8 cellular contexts compared by ENCODE assay signal in the genomic region with DNA sequence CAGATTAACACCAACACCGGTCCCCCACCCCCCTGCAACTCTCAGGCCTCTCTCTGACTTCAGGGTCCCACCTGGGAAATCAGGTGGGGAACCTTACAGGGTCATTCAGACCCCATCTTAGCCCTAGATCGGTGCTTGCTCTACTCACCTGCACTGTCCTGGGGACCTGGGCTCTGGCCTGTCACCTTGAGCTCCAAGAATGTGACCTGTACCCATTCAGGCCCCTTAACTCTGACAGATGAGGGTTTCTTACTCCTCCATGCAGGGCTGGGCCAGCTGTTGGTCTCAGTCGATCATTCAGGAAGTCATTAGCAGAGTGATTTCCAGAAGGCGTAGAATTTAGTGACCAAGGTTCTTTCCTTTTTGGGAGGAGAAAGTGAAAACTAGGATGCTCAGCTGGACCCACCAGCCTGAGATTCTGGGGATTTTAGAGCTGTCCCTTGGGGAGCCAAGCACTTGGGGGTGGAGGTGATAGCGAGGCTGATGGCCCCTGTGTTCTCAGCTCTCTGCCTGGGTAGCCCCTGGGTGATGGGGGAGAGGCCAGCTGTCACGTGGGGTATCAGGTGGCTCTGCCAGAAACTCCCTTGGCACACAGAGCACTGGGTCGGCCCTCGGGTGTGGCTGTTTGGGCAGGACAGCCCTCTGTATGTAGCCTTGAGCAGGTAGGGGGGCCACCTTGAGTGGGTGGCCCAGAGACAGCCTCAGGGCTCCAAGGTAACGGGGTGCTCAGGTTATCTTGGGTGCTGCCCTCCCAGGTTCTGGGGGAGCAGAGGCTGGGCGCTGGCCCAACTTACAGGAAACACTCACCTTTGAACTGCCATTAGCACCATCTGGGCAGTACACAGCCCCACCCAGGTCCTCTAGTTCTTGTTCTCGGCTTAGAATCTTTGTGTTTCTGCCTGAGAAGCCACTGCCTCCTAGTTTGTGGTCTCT. TPM values are rescaled to one million over a fixed set of nuclear protein-coding genes. Genes with fewer than 3 reads are reported as not detected.
DNase-seq lines count a peak whose midpoint lies in the region; ATAC-seq and TF ChIP-seq lines count a peak whose summit lies in the region.

No MANE protein-coding gene starts in this region.

- H2AK5ac ChIP-seq in neuronal stem cell (ENCODE audit: low read depth, low read length), result no peak overlapping the region

- no peak overlapping the region for H3K18ac ChIP-seq in neuronal stem cell (ENCODE audit: low read length)

- H3K36me3 ChIP-seq in esophagus squamous epithelium (peaks cover 0 to 22% (median 3%) of the 10 kb centered on the region in 3 donors), neuronal stem cell (replicated peaks in 1 of 2; ENCODE audit: control insufficient read depth in 2 of 2, insufficient read depth in 2 of 2, low read length in 2 of 2) (peaks cover 28 to 33% of the 10 kb centered on the region in 2 donors)

- H3K4ac ChIP-seq in neuronal stem cell (ENCODE audit: low read length), result no peak overlapping the region

- peak overlapping the region; percentile 59 for H3K4me3 Mint-ChIP-seq in progenitor cell of endocrine pancreas (ENCODE audit: low read depth)

- no peak overlapping the region for H2BK15ac ChIP-seq in neuronal stem cell (ENCODE audit: low read length)

- peak overlapping the region; percentile 20 for H3K27ac Mint-ChIP-seq in progenitor cell of endocrine pancreas

- H2BK120ac ChIP-seq in neuronal stem cell (ENCODE audit: low read depth, low read length), result no peak overlapping the region

- H3K27me3 ChIP-seq in esophagus squamous epithelium, result no peaks in the 10 kb centered on the region
- no peaks in the 10 kb centered on the region for H3K27me3 ChIP-seq in neuronal stem cell (ENCODE audit: control insufficient read depth in 3 of 3, insufficient read depth in 3 of 3, low read depth in 1 of 3, low read length in 3 of 3)

- no peaks in the 10 kb centered on the region for H3K9me3 Mint-ChIP-seq in progenitor cell of endocrine pancreas (ENCODE audit: low read depth)

- TF ChIP-seq CTCF in esophagus squamous epithelium (IDR thresholded peaks at IDR 0.05) (no peak), progenitor cell of endocrine pancreas (IDR thresholded peaks at IDR 0.05; ENCODE audit: unreplicated experiment) (no peak)

- no peak overlapping the region for H2BK12ac ChIP-seq in neuronal stem cell (ENCODE audit: low read length)

- intact Hi-C loops in esophagus squamous epithelium (cut with DNase I), result no loop called here

- no peaks in the 10 kb centered on the region for H3K9me3 ChIP-seq in esophagus squamous epithelium
- no peaks in the 10 kb centered on the region for H3K9me3 ChIP-seq in neuronal stem cell (replicated peaks in 1 of 2; ENCODE audit: control insufficient read depth in 2 of 2, insufficient read depth in 1 of 2, low read depth in 1 of 2, low read length in 2 of 2)

- H3K79me1 ChIP-seq in neuronal stem cell (ENCODE audit: low read depth, low read length), result peaks cover 9% of the 10 kb centered on the region

- H3K4me1 ChIP-seq in esophagus squamous epithelium, result peaks cover 70 to 94% (median 74%) of the 10 kb centered on the region in 3 donors
- peaks cover 7 to 14% of the 10 kb centered on the region in 2 donors for H3K4me1 ChIP-seq in neuronal stem cell (ENCODE audit: control insufficient read depth in 2 of 2, insufficient read depth in 1 of 2, low read depth in 1 of 2, low read length in 2 of 2)

- H3K36me3 Mint-ChIP-seq in progenitor cell of endocrine pancreas (ENCODE audit: insufficient read depth), result peaks cover 15% of the 10 kb centered on the region

- TF ChIP-seq POLR2A in GM15510 (IDR thresholded peaks at IDR 0.05; ENCODE audit: borderline replicate concordance, extremely low read depth, insufficient read length) (peak; percentile 55), esophagus squamous epithelium (IDR thresholded peaks at IDR 0.05) (peak in 1 of 4 donors; percentile 29)

- no peaks in the 10 kb centered on the region for H3K27me3 Mint-ChIP-seq in progenitor cell of endocrine pancreas

- H3K9ac ChIP-seq in neuronal stem cell (ENCODE audit: low read depth, low read length, poor library complexity), result no peak overlapping the region

- H3K14ac ChIP-seq in neuronal stem cell (ENCODE audit: low read length), result no peak overlapping the region

- peak; percentile 71 for DNase-seq in activated CD4-positive, alpha-beta T cell treated with anti-CD3 and anti-CD28 coated beads for 48 hours
- no peak for DNase-seq in esophagus squamous epithelium (lab: John Stamatoyannopoulos, UW)
- DNase-seq in progenitor cell of endocrine pancreas (ENCODE audit: low spot score, unreplicated experiment), result no peak
- DNase-seq in HuH-7.5 (ENCODE audit: low spot score), result no peak
- DNase-seq in neuronal stem cell (ENCODE audit: low spot score), result no peak

- H3K4me2 ChIP-seq in neuronal stem cell (ENCODE audit: insufficient read depth, low read length, poor library complexity, severe bottlenecking), result no peak overlapping the region

- H4K91ac ChIP-seq in neuronal stem cell (ENCODE audit: low read depth, low read length, poor library complexity), result no peak overlapping the region

- H3K23ac ChIP-seq in neuronal stem cell (ENCODE audit: low read depth, low read length, poor library complexity), result no peak overlapping the region

- peak overlapping the region; percentile 47 to 86 (median 66) for H3K4me3 ChIP-seq in esophagus squamous epithelium
- no peak overlapping the region for H3K4me3 ChIP-seq in neuronal stem cell (ENCODE audit: low read length in 2 of 2)

- 9 to 15% methylated on average over 4 to 6 of the region's 11 CpGs for WGBS in esophagus squamous epithelium, 2 donors
- WGBS in neuronal stem cell (ENCODE audit: extremely low coverage in 2 of 2, insufficient read length in 2 of 2, insufficient replicate concordance in 1 of 2), 2 donors, result no CpG with 5 or more reads among the region's 11 CpGs

- ATAC-seq in HG03108 (IDR thresholded peaks at IDR 0.05; ENCODE audit: unreplicated experiment) (peak; percentile 39), HG02981 (IDR thresholded peaks at IDR 0.05; ENCODE audit: unreplicated experiment) (no peak)

- H4K8ac ChIP-seq in neuronal stem cell (ENCODE audit: low read depth, low read length), result no peak overlapping the region

- peak overlapping the region; percentile 82 to 95 (median 92) for H3K27ac ChIP-seq in esophagus squamous epithelium
- no peak overlapping the region for H3K27ac ChIP-seq in neuronal stem cell (replicated peaks; ENCODE audit: low read length)

- no peak overlapping the region for H2AFZ ChIP-seq in neuronal stem cell (ENCODE audit: low read length)

- no peak overlapping the region for H2BK5ac ChIP-seq in neuronal stem cell (ENCODE audit: low read length)

- H3K4me1 Mint-ChIP-seq in progenitor cell of endocrine pancreas (ENCODE audit: low read depth), result peaks cover 24% of the 10 kb centered on the region

RNA-seq across cellular contexts. Expression of a gene that starts 0.7 kb away (rescaled TPM):
- 100 to 1,000 TPM in 2 of 4 donors, 10 to 100 TPM in 2; 54.0 to 133 (median 97.6) TPM for total RNA-seq in esophagus squamous epithelium
- 6.5 and 9.0 TPM in 2 replicates for total RNA-seq in progenitor cell of endocrine pancreas
- 6.3 TPM for polyA plus RNA-seq in neuronal stem cell (2013, experiment 1 of 2)
- polyA plus RNA-seq in neuronal stem cell (2013, experiment 2 of 2), result 5.6 TPM

RNA-seq across cellular contexts. Expression of a gene that starts 5.0 kb away (rescaled TPM):
- 10 to 100 TPM; 25.4 to 37.6 (median 32.8) TPM for total RNA-seq in esophagus squamous epithelium
- total RNA-seq in progenitor cell of endocrine pancreas, result 26.4 and 29.9 TPM in 2 replicates
- 63.6 TPM for polyA plus RNA-seq in neuronal stem cell (2013, experiment 1 of 2)
- polyA plus RNA-seq in neuronal stem cell (2013, experiment 2 of 2), result 61.9 TPM

RNA-seq across cellular contexts. Expression of a gene that starts 9.0 kb away (rescaled TPM):
- total RNA-seq in esophagus squamous epithelium (1 to 10 TPM in 1 of 4 donors, under 1 TPM in 2, not detected in 1; 0.40 to 1.9 (median 0.53) TPM), progenitor cell of endocrine pancreas (1.4 and 2.4 TPM in 2 replicates)
- 75.9 TPM for polyA plus RNA-seq in neuronal stem cell (2013, experiment 1 of 2)
- polyA plus RNA-seq in neuronal stem cell (2013, experiment 2 of 2), result 71.0 TPM

RNA-seq across cellular contexts. Expression of a gene that starts 14.7 kb away (rescaled TPM):
- total RNA-seq in esophagus squamous epithelium, result 10 to 100 TPM; 87.0 to 99.0 (median 97.3) TPM
- 345 and 347 TPM in 2 replicates for total RNA-seq in progenitor cell of endocrine pancreas
- 202 TPM for polyA plus RNA-seq in neuronal stem cell (2013, experiment 1 of 2)
- 199 TPM for polyA plus RNA-seq in neuronal stem cell (2013, experiment 2 of 2)

RNA-seq across cellular contexts. Expression of a gene that starts 30.4 kb away (rescaled TPM):
- 10 to 100 TPM; 31.0 to 46.3 (median 37.6) TPM for total RNA-seq in esophagus squamous epithelium
- total RNA-seq in progenitor cell of endocrine pancreas, result 78.4 and 79.8 TPM in 2 replicates
- 110 TPM for polyA plus RNA-seq in neuronal stem cell (2013, experiment 1 of 2)
- polyA plus RNA-seq in neuronal stem cell (2013, experiment 2 of 2), result 109 TPM

Comparison
In these comparisons a context has a peak if more than half of its experiments do, and no peak if none do; other contexts are left out.
1. H3K4me3 ChIP-seq: peak in esophagus squamous epithelium (4 of 4); none in neuronal stem cell (0 of 2).